8 cellular contexts compared by ENCODE assay signal in the genomic region with DNA sequence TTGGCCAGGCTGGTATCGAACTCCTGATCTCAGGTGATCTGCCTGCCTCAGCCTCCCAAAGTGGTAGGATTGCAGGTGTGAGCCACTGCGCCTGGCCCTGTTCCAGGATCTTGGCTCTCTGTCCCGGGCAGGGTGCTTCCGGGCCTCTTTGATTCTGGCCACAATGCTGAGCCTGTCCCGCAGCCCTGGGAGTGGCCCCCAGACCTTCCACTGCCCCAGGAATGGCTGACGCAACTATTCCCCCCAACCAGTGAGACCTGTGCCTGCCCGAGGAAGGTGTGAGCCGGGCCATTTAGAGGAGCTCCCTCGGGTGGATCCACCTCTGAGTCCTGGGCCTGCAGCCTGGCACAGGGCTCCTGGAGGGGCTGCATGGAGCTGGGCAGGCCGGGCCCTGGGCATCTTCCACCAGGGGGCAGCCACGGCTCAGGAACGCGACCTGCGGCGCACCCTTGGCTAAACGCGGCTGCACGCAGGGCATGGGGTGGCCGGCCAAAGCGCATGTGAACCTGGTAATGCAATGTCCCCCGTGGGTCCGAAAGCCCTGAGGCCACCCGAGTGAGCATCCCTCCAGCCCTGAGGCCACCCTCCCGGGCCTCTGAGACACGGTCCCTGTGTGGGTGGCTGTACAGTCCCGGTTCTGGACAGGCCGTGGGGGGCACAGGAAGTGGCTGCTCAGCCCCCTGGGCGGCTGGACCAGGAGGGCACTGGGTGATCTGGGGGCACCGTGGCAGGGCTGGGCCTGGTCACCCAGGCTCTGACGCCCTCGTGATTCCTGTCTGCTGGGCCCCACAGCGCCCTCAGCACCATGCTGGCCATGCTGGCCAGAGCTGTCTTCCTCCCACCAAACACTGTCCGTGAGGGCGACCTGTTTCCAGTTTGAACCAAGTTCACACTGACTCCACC.
DNase-seq lines count a peak whose midpoint lies in the region; ATAC-seq and TF ChIP-seq lines count a peak whose summit lies in the region.

No MANE protein-coding gene starts in this region.

- peak; percentile 96 for TF ChIP-seq CTCF in AG09319 (IDR thresholded peaks at IDR 0.05; ENCODE audit: low read depth, low read length)

- H3K27me3 ChIP-seq in endocrine pancreas (ENCODE audit: control insufficient read depth, insufficient read depth, low read length), result no peaks in the 10 kb centered on the region

- H3K9ac ChIP-seq in endocrine pancreas (ENCODE audit: control insufficient read depth, insufficient read depth, low read length), result peak overlapping the region; percentile 41

- no peaks in the 10 kb centered on the region for H3K9me3 ChIP-seq in endocrine pancreas (ENCODE audit: control insufficient read depth, low read length)

- H3K4me3 ChIP-seq in endocrine pancreas (ENCODE audit: control insufficient read depth, insufficient read depth, low read length), result no peak overlapping the region

- DNase-seq in AG09319 (ENCODE audit: extremely low read depth, low read depth) (peak; percentile 31), NOMO-1 treated with DMSO at 0.1 percent for 48 hours (lab: John Stamatoyannopoulos, UW; ENCODE audit: unreplicated experiment) (peak; percentile 72), middle frontal gyrus (ENCODE audit: extremely low spot score, low spot score) (peak; percentile 36)
- peak; percentile 26 for DNase-seq in activated CD8-positive, alpha-beta memory T cell treated with anti-CD3 and anti-CD28 coated beads, Interleukin-2, amount 50 U/mL, for 1 hour (ENCODE audit: extremely low read depth)
- peak; percentile 72 to 74 for DNase-seq in stimulated activated CD8-positive, alpha-beta memory T cell treated with anti-CD3 and anti-CD28 coated beads, Interleukin-15, amount 100 ng/mL, for 48 hours (ENCODE audit: low read depth in 2 of 2)

- peak; percentile 78 for ATAC-seq in GM18907 (IDR thresholded peaks at IDR 0.05; ENCODE audit: unreplicated experiment)
- peak; percentile 90 for ATAC-seq in HG03432 (IDR thresholded peaks at IDR 0.05; ENCODE audit: unreplicated experiment)

- no peaks in the 10 kb centered on the region for H3K36me3 ChIP-seq in endocrine pancreas (ENCODE audit: control insufficient read depth, insufficient read depth, low read length)

- H3K4me1 ChIP-seq in endocrine pancreas (ENCODE audit: control insufficient read depth, insufficient read depth, low read length), result no peaks in the 10 kb centered on the region
